In the genomic region with DNA sequence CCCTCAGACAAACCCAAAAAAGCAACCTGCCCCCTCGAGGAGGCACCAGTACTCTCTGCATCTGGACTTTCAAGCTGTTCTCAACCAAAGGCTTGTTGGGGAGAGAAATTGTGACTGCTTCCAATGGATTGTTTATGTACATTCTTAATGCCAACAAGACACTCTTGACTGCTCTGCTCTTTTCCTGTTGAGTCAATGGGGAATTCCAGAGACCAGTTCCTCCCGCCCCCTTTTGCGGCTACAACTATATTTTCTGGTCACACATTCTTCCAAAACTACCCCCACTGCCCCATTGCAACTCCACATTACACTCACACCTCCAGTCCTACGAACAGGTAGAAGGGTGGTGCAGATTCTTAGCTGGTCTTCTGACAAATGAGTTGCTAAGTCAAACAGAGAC, we compare ENCODE assay signal across 11 cellular contexts.
A peak's percentile ranks its signal among the peaks of the same experiment; 100 is the strongest.
DNase-seq lines count a peak whose midpoint lies in the region; ATAC-seq and TF ChIP-seq lines count a peak whose summit lies in the region.
"Had no signal": no experiment of that assay in that cellular context is flagged by ENCODE, and none has a peak within 500 bp of the region (broad histone marks: within the 10 kb centered on the region; RNA-seq: fewer than 3 reads in every experiment).

No MANE protein-coding gene starts in this region.

- ATAC-seq in HG03432 (IDR thresholded peaks at IDR 0.05; ENCODE audit: unreplicated experiment) (peak; percentile 43), GM21786 (IDR thresholded peaks at IDR 0.05; ENCODE audit: unreplicated experiment) (no peak)
- peak; percentile 63 to 70 for ATAC-seq in stimulated activated naive B cell treated with anti-CD40 and anti-IgM and Interleukin-4, amounts not matched to agents 10 μg/mL and 1 μg/mL and 100 μg/mL, for 72 hours (replicated peaks)
- ATAC-seq: left colon had no signal

- H3K27ac Mint-ChIP-seq in brain: peak overlapping the region in 3 of 5 experiments; percentile 10 to 53 (median 52)
- H3K27ac Mint-ChIP-seq in stimulated activated naive B cell treated with anti-CD40 and anti-IgM and Interleukin-4, amounts not matched to agents 10 μg/mL and 1 μg/mL and 100 μg/mL, for 72 hours: peak overlapping the region; percentile 57
- H3K27ac Mint-ChIP-seq: dendritic cell treated with granulocyte-macrophage colony-stimulating factor and Interleukin-4, amounts not matched to agents 40 ng/mL and 50 ng/mL, for 4 days had no signal

- H3K4me3 Mint-ChIP-seq in brain: no peak overlapping the region
- H3K4me3 Mint-ChIP-seq in stimulated activated naive B cell treated with anti-CD40 and anti-IgM and Interleukin-4, amounts not matched to agents 10 μg/mL and 1 μg/mL and 100 μg/mL, for 72 hours: no peak overlapping the region
- H3K4me3 Mint-ChIP-seq: dendritic cell treated with granulocyte-macrophage colony-stimulating factor and Interleukin-4, amounts not matched to agents 40 ng/mL and 50 ng/mL, for 4 days had no signal

- peak in 2 of 3 donors; percentile 20 to 21 for DNase-seq in stimulated activated CD4-positive, alpha-beta T cell treated with anti-CD3 and anti-CD28 coated beads, Interleukin-12 subunit alpha, Interleukin-12 subunit beta, amount 100 ng/mL, for 48 hours (ENCODE audit: low read depth in 2 of 3, low spot score in 1 of 3)
- DNase-seq in stimulated activated CD4-positive, alpha-beta T cell treated with anti-CD3 and anti-CD28 coated beads, Interleukin-4, amount 100 ng/mL, for 1 hour: no peak
- DNase-seq in stimulated activated naive B cell treated with anti-CD40 and anti-IgM and Interleukin-4, amounts not matched to agents 10 μg/mL and 1 μg/mL and 100 μg/mL, for 72 hours: peak; percentile 20
- DNase-seq in RKO (ENCODE audit: low spot score): no peak
- DNase-seq in AG08396 (ENCODE audit: low spot score): no peak
- DNase-seq: foreskin melanocyte, left colon had no signal

- peaks cover 0 to 9% (median 2%) of the 10 kb centered on the region in 5 experiments for H3K9me3 Mint-ChIP-seq in brain
- H3K9me3 Mint-ChIP-seq in stimulated activated naive B cell treated with anti-CD40 and anti-IgM and Interleukin-4, amounts not matched to agents 10 μg/mL and 1 μg/mL and 100 μg/mL, for 72 hours: no peaks in the 10 kb centered on the region
- H3K9me3 Mint-ChIP-seq: dendritic cell treated with granulocyte-macrophage colony-stimulating factor and Interleukin-4, amounts not matched to agents 40 ng/mL and 50 ng/mL, for 4 days had no signal

- no peak for TF ChIP-seq CTCF in brain (conservative IDR thresholded peaks at IDR 0.05)

- H3K36me3 Mint-ChIP-seq in brain: peaks cover 10% of the 10 kb centered on the region
- peaks cover 0 to 4% of the 10 kb centered on the region in 2 donors for H3K36me3 Mint-ChIP-seq in stimulated activated naive B cell treated with anti-CD40 and anti-IgM and Interleukin-4, amounts not matched to agents 10 μg/mL and 1 μg/mL and 100 μg/mL, for 72 hours

- H3K27me3 Mint-ChIP-seq in brain: peaks cover 8% of the 10 kb centered on the region
- H3K27me3 Mint-ChIP-seq in stimulated activated naive B cell treated with anti-CD40 and anti-IgM and Interleukin-4, amounts not matched to agents 10 μg/mL and 1 μg/mL and 100 μg/mL, for 72 hours: peaks cover 6 to 24% of the 10 kb centered on the region in 2 donors

- H3K4me1 Mint-ChIP-seq in brain: peaks cover 83% of the 10 kb centered on the region
- H3K4me1 Mint-ChIP-seq in stimulated activated naive B cell treated with anti-CD40 and anti-IgM and Interleukin-4, amounts not matched to agents 10 μg/mL and 1 μg/mL and 100 μg/mL, for 72 hours: peaks cover 23 to 32% of the 10 kb centered on the region in 2 donors

Comparison
In these comparisons a context has a peak if more than half of its experiments do, and no peak if none do; other contexts are left out.
1. DNase-seq: peak in stimulated activated CD4-positive, alpha-beta T cell treated with anti-CD3 and anti-CD28 coated beads, Interleukin-12 subunit alpha, Interleukin-12 subunit beta, amount 100 ng/mL, for 48 hours (2 of 3) and stimulated activated naive B cell treated with anti-CD40 and anti-IgM and Interleukin-4, amounts not matched to agents 10 μg/mL and 1 μg/mL and 100 μg/mL, for 72 hours (single experiment); none in stimulated activated CD4-positive, alpha-beta T cell treated with anti-CD3 and anti-CD28 coated beads, Interleukin-4, amount 100 ng/mL, for 1 hour (single experiment), RKO (single experiment) and AG08396 (single experiment).